In the genomic region with DNA sequence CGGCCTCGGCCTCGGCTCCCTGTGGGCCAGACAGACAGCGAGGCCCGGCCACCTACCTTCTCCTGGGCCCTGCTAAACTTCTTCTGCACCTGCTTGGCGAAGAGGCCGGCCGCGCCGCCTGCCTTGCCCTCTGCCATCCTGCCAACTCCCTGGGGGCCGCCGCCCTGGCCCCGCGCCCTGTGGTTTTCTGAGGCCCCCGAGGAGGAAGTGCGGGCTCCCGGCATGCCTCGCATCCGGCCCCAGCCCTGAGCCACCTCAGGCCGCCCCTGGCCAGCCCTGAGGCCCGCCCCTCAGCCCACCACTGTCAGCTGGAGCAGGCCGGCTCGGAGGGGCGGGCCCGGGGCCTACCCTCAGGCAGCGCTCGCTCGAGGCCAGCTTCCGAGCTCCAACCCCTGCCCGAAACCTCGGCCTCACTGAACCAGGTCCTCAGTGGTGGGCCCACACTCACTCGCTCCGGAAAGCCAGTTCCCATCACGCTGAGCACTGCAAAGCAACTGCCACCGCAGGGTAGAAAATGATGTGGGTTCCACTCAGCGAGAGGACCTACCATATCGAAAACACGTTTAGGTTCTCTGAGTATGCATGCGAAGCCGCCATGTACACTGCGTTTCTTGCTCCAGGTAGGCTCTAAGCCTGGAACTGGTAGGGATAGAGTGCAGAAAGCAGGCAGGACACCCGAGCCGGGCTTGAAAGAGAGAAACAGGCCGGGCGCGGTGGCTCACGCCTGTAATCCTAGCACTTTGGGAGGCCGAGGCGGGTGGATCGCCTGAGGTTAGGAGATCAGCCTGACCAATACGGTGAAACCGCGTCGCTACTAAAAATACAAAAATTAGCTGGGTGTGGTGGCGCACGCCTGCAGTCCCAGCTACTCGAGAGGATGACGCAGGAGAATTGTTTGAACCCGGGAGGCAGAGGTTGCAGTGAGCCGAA, we compare ENCODE assay signal across 8 cellular contexts. TPM values are rescaled to one million over a fixed set of nuclear protein-coding genes. Genes with fewer than 3 reads are reported as not detected.
DNase-seq lines count a peak whose midpoint lies in the region; ATAC-seq and TF ChIP-seq lines count a peak whose summit lies in the region.

A gene (minus strand): TSS at position 209 of the 930 bp plus-strand sequence. CDS start 72 bp downstream, at position 137.

- H3F3A ChIP-seq in OCI-LY1 (ENCODE audit: insufficient read depth, low read length) = no peaks in the 10 kb centered on the region

- H3K4me1 ChIP-seq in CD8-positive, alpha-beta memory T cell (ENCODE audit: insufficient read depth, low read length) = peaks cover 68% of the 10 kb centered on the region
- H3K4me1 ChIP-seq in OCI-LY1 (ENCODE audit: insufficient read depth, low read length, severe bottlenecking) (peaks cover 16% of the 10 kb centered on the region), muscle layer of duodenum (ENCODE audit: control insufficient read depth in 1 of 2, insufficient read depth in 2 of 2, low read length in 2 of 2) (peaks cover 0 to under 1% of the 10 kb centered on the region in 2 donors), stomach (peaks cover 0 to 69% (median 12%) of the 10 kb centered on the region in 4 donors)

- no peaks in the 10 kb centered on the region for H3K9me3 ChIP-seq in CD8-positive, alpha-beta memory T cell (ENCODE audit: low read length)
- no peaks in the 10 kb centered on the region for H3K9me3 ChIP-seq in OCI-LY1 (ENCODE audit: low read length)
- no peaks in the 10 kb centered on the region for H3K9me3 ChIP-seq in muscle layer of duodenum (ENCODE audit: control insufficient read depth in 1 of 2, low read length in 2 of 2)
- no peaks in the 10 kb centered on the region for H3K9me3 ChIP-seq in stomach

- H3K4me1 Mint-ChIP-seq in CD8-positive, alpha-beta memory T cell = peaks cover 77 to 94% (median 91%) of the 10 kb centered on the region in 3 donors
- H3K4me1 Mint-ChIP-seq in activated T-helper 2 cell treated with anti-CD3 and anti-CD28 coated beads, Interferon-gamma antibody, Interleukin-2, Interleukin-4, amounts not matched to agents 10 μg/mL and 5 μg/mL and 100 μg/mL, durations not matched to agents 14 hours and 24 hours and 36 hours (ENCODE audit: low read depth) = peaks cover 62% of the 10 kb centered on the region

- no peaks in the 10 kb centered on the region for H3K9me2 ChIP-seq in OCI-LY1 (ENCODE audit: low read depth, low read length)

- H3K4me3 ChIP-seq in CD8-positive, alpha-beta memory T cell (ENCODE audit: low read length) = peak within 1 kb of the TSS; percentile 80
- peak within 1 kb of the TSS; percentile 31 for H3K4me3 ChIP-seq in OCI-LY1 (ENCODE audit: low read depth, low read length, poor library complexity, severe bottlenecking)
- H3K4me3 ChIP-seq in muscle layer of duodenum (ENCODE audit: low read depth in 1 of 2, low read length in 2 of 2) = peak within 1 kb of the TSS; percentile 28 to 46
- H3K4me3 ChIP-seq in stomach = peak within 1 kb of the TSS; percentile 20 to 41 (median 36)

- peak within 1 kb of the TSS; percentile 53 for H3K4me2 ChIP-seq in OCI-LY1 (ENCODE audit: low read length)

- no peak for TF ChIP-seq EP300 in stomach (IDR thresholded peaks at IDR 0.05)

- no peaks in the 10 kb centered on the region for H3K79me2 ChIP-seq in OCI-LY1 (ENCODE audit: insufficient read depth, low read length)

- no peak for TF ChIP-seq POLR2A in stomach (IDR thresholded peaks at IDR 0.05)

- peak; percentile 54 for ATAC-seq in GM21619 (IDR thresholded peaks at IDR 0.05; ENCODE audit: unreplicated experiment)

- H3K27ac Mint-ChIP-seq in CD8-positive, alpha-beta memory T cell = peak within 1 kb of the TSS; percentile 81 to 99 (median 98)
- peak within 1 kb of the TSS; percentile 95 for H3K27ac Mint-ChIP-seq in activated T-helper 2 cell treated with anti-CD3 and anti-CD28 coated beads, Interferon-gamma antibody, Interleukin-2, Interleukin-4, amounts not matched to agents 10 μg/mL and 5 μg/mL and 100 μg/mL, durations not matched to agents 14 hours and 24 hours and 36 hours

- H3K9me3 Mint-ChIP-seq in CD8-positive, alpha-beta memory T cell = no peaks in the 10 kb centered on the region
- H3K9me3 Mint-ChIP-seq in activated T-helper 2 cell treated with anti-CD3 and anti-CD28 coated beads, Interferon-gamma antibody, Interleukin-2, Interleukin-4, amounts not matched to agents 10 μg/mL and 5 μg/mL and 100 μg/mL, durations not matched to agents 14 hours and 24 hours and 36 hours = no peaks in the 10 kb centered on the region

- intact Hi-C loops in activated T-helper 2 cell treated with anti-CD3 and anti-CD28 coated beads, Interferon-gamma antibody, Interleukin-2, Interleukin-4, amounts not matched to agents 10 μg/mL and 5 μg/mL and 100 μg/mL, durations not matched to agents 14 hours and 24 hours and 36 hours (cut with micrococcal nuclease) = loop anchor here (10.0 kb wide), 2 partner anchors 239 to 559 kb away; a partner anchor contains a TSS
- intact Hi-C loops in stomach (cut with DNase I; ENCODE audit: low total_unique reads) = no loop called here

- DNase-seq in CD8-positive, alpha-beta memory T cell = peak; percentile 62 to 85 (median 79)
- peak; percentile 70 for DNase-seq in activated T-helper 2 cell treated with anti-CD3 and anti-CD28 coated beads, Interferon-gamma antibody, Interleukin-2, Interleukin-4, amounts not matched to agents 10 μg/mL and 5 μg/mL and 100 μg/mL, durations not matched to agents 14 hours and 24 hours and 36 hours (ENCODE audit: low spot score)
- DNase-seq in stomach (peak; percentile 56), NCI-H1694 treated with DMSO at 0.1 percent for 48 hours (lab: John Stamatoyannopoulos, UW) (no peak), HEK293T (ENCODE audit: extremely low spot score) (no peak)

- peaks cover 0 to 1% of the 10 kb centered on the region in 2 donors for H3K27me3 Mint-ChIP-seq in CD8-positive, alpha-beta memory T cell
- no peaks in the 10 kb centered on the region for H3K27me3 Mint-ChIP-seq in activated T-helper 2 cell treated with anti-CD3 and anti-CD28 coated beads, Interferon-gamma antibody, Interleukin-2, Interleukin-4, amounts not matched to agents 10 μg/mL and 5 μg/mL and 100 μg/mL, durations not matched to agents 14 hours and 24 hours and 36 hours (ENCODE audit: low read depth)

- peaks cover 15 to 27% (median 17%) of the 10 kb centered on the region in 3 donors for H3K36me3 Mint-ChIP-seq in CD8-positive, alpha-beta memory T cell
- H3K36me3 Mint-ChIP-seq in activated T-helper 2 cell treated with anti-CD3 and anti-CD28 coated beads, Interferon-gamma antibody, Interleukin-2, Interleukin-4, amounts not matched to agents 10 μg/mL and 5 μg/mL and 100 μg/mL, durations not matched to agents 14 hours and 24 hours and 36 hours (ENCODE audit: low read depth) = peaks cover 23% of the 10 kb centered on the region

- CTCF ChIA-PET in CD8-positive, alpha-beta memory T cell (lab: Charles Lee) = interaction anchor here (0.7 to 9.2 kb wide), 5 partner anchors 9 to 28 kb away, joined by 3 to 67 read pairs (median 4); no protein-coding TSS in a partner anchor
- CTCF ChIA-PET in HEK293T (lab: Yijun Ruan, JAX) = interaction anchor here (0.6 kb wide), 1 partner anchor 113 kb away, joined by 3 read pairs; no protein-coding TSS in a partner anchor

- no peaks in the 10 kb centered on the region for H3K36me3 ChIP-seq in CD8-positive, alpha-beta memory T cell (ENCODE audit: insufficient read depth, low read length)
- no peaks in the 10 kb centered on the region for H3K36me3 ChIP-seq in OCI-LY1 (ENCODE audit: insufficient read depth, low read length)
- H3K36me3 ChIP-seq in muscle layer of duodenum (ENCODE audit: control insufficient read depth in 1 of 2, insufficient read depth in 2 of 2, low read length in 2 of 2) = no peaks in the 10 kb centered on the region
- H3K36me3 ChIP-seq in stomach = no peaks in the 10 kb centered on the region

- 81 to 88% (median 86%) methylated on average over 36 to 60 of the region's 60 CpGs for WGBS in stomach, 5 donors

- peak within 1 kb of the TSS; percentile 94 for H3K27ac ChIP-seq in CD8-positive, alpha-beta memory T cell (ENCODE audit: low read depth, low read length)
- H3K27ac ChIP-seq in OCI-LY1 (ENCODE audit: low read depth, low read length, poor library complexity, severe bottlenecking) (no peak within 1 kb of the TSS), muscle layer of duodenum (ENCODE audit: low read length) (peak within 1 kb of the TSS; percentile 51), stomach (peak within 1 kb of the TSS; percentile 64 to 90 (median 72))

- POLR2A ChIA-PET in CD8-positive, alpha-beta memory T cell (lab: Charles Lee) = interaction anchor here (0.9 to 2.2 kb wide), 3 partner anchors 68 to 107 kb away, joined by 3 to 11 read pairs (median 8); a partner anchor contains a TSS
- POLR2A ChIA-PET in HEK293T (lab: Yijun Ruan, JAX) = no interaction called here

- no peaks in the 10 kb centered on the region for H4K20me1 ChIP-seq in OCI-LY1 (ENCODE audit: insufficient read depth, low read length)

- peak within 1 kb of the TSS; percentile 81 to 99 (median 98) for H3K4me3 Mint-ChIP-seq in CD8-positive, alpha-beta memory T cell
- H3K4me3 Mint-ChIP-seq in activated T-helper 2 cell treated with anti-CD3 and anti-CD28 coated beads, Interferon-gamma antibody, Interleukin-2, Interleukin-4, amounts not matched to agents 10 μg/mL and 5 μg/mL and 100 μg/mL, durations not matched to agents 14 hours and 24 hours and 36 hours (ENCODE audit: low read depth) = peak within 1 kb of the TSS; percentile 92

- no peaks in the 10 kb centered on the region for H3K27me3 ChIP-seq in CD8-positive, alpha-beta memory T cell (ENCODE audit: insufficient read depth, low read length, poor library complexity, severe bottlenecking)
- peaks cover 3% of the 10 kb centered on the region; the same call in 1 of the 2 replicates for H3K27me3 ChIP-seq in OCI-LY1 (ENCODE audit: insufficient read depth, low read length)
- H3K27me3 ChIP-seq in muscle layer of duodenum (ENCODE audit: low read depth, low read length) = no peaks in the 10 kb centered on the region
- no peaks in the 10 kb centered on the region for H3K27me3 ChIP-seq in stomach

- no peak within 1 kb of the TSS for H3K9ac ChIP-seq in OCI-LY1 (ENCODE audit: low read length)

- no peak within 1 kb of the TSS for H2AFZ ChIP-seq in OCI-LY1 (ENCODE audit: low read length)

- TF ChIP-seq CTCF in OCI-LY1 (IDR thresholded peaks at IDR 0.05; ENCODE audit: low read length) (no peak), stomach (IDR thresholded peaks at IDR 0.05) (no peak)

TF ChIP-seq in HEK293T, 16 proteins besides CTCF, POLR2A, EP300 and RAD21 (continues in another document):
- TF ChIP-seq FOXK2 (IDR thresholded peaks at IDR 0.05) (no peak), BHLHE40 (IDR thresholded peaks at IDR 0.05; ENCODE audit: borderline replicate concordance) (no peak), L3MBTL2 (conservative IDR thresholded peaks at IDR 0.05) (no peak), LEF1 (IDR thresholded peaks at IDR 0.05; ENCODE audit: borderline replicate concordance) (no peak), HDGF (IDR thresholded peaks at IDR 0.05; ENCODE audit: borderline replicate concordance) (no peak), FOXM1 (IDR thresholded peaks at IDR 0.05; ENCODE audit: borderline replicate concordance) (no peak)

RNA-seq across cellular contexts. Expression of the gene that starts here (rescaled TPM):
- total RNA-seq in CD8-positive, alpha-beta memory T cell = 10 to 100 TPM; 55.9 to 57.3 TPM
- 366 TPM for polyA plus RNA-seq in CD8-positive, alpha-beta memory T cell
- total RNA-seq in activated T-helper 2 cell treated with anti-CD3 and anti-CD28 coated beads, Interferon-gamma antibody, Interleukin-2, Interleukin-4, amounts not matched to agents 10 μg/mL and 5 μg/mL and 100 μg/mL, durations not matched to agents 14 hours and 24 hours and 36 hours = 45.8 and 47.0 TPM in 2 replicates
- total RNA-seq in stomach = 10 to 100 TPM in 3 of 5 donors, 1 to 10 TPM in 2; 3.5 to 33.0 (median 14.6) TPM
- polyA plus RNA-seq in stomach = 1 to 10 TPM; 2.2 to 4.4 (median 3.4) TPM

Comparison
In these comparisons a context has a peak if more than half of its experiments do, and no peak if none do; other contexts are left out.
1. RNA of the gene that starts here (polyA plus RNA-seq): 366 TPM in CD8-positive, alpha-beta memory T cell (single experiment); 2.2 to 4.4 TPM in stomach; every median in the first group is over 10 times any median in the second.
2. DNase-seq: peak in CD8-positive, alpha-beta memory T cell (5 of 5), activated T-helper 2 cell treated with anti-CD3 and anti-CD28 coated beads, Interferon-gamma antibody, Interleukin-2, Interleukin-4, amounts not matched to agents 10 μg/mL and 5 μg/mL and 100 μg/mL, durations not matched to agents 14 hours and 24 hours and 36 hours (single experiment) and stomach (single experiment); none in NCI-H1694 treated with DMSO at 0.1 percent for 48 hours (single experiment) and HEK293T (single experiment).
3. Peak in every context shown above with its lines, with median percentiles within 50 percentile points of each other: H3K4me3 ChIP-seq.